21 cellular contexts compared by ENCODE assay signal in genomic region chr2:28735511-28735910, GRCh38. TPM values are rescaled to one million over a fixed set of nuclear protein-coding genes. Genes with fewer than 3 reads are reported as not detected.
DNase-seq lines count a peak whose midpoint lies in the region; ATAC-seq and TF ChIP-seq lines count a peak whose summit lies in the region.
"Had no signal": no experiment of that assay in that cellular context is flagged by ENCODE, and none has a peak within 500 bp of the region (broad histone marks: within the 10 kb centered on the region; RNA-seq: fewer than 3 reads in every experiment).

No MANE protein-coding gene starts in this region.

- H3K4me1 Mint-ChIP-seq in natural killer cell treated with Interleukin-12 subunit alpha and Interleukin-12 subunit beta and Interleukin-15 and Interleukin-18, amount 100 ng/mL, for 72 hours (ENCODE audit: low read depth in 2 of 2) = peaks cover 0 to under 1% of the 10 kb centered on the region in 2 donors

- peaks cover 4% of the 10 kb centered on the region for H3K9me3 Mint-ChIP-seq in natural killer cell treated with Interleukin-12 subunit alpha and Interleukin-12 subunit beta and Interleukin-15 and Interleukin-18, amount 100 ng/mL, for 72 hours
- H3K9me3 Mint-ChIP-seq: activated naive CD4-positive, alpha-beta T cell treated with anti-CD3 and anti-CD28 coated beads for 36 hours; effector memory CD8-positive, alpha-beta T cell had no signal

- H3K4me3 ChIP-seq in lower lobe of right lung (no peak overlapping the region), subcutaneous abdominal adipose tissue (ENCODE audit: low read depth in 1 of 5, low read length in 5 of 5) (no peak overlapping the region)
- H3K4me3 ChIP-seq: HAP-1, K562, SJCRH30 had no signal

- TF ChIP-seq CTCF in C4-2B (conservative IDR thresholded peaks at IDR 0.05) (no peak), lower lobe of right lung (IDR thresholded peaks at IDR 0.05) (no peak)

- H3K36me3 Mint-ChIP-seq in natural killer cell treated with Interleukin-12 subunit alpha and Interleukin-12 subunit beta and Interleukin-15 and Interleukin-18, amount 100 ng/mL, for 72 hours = peaks cover 11% of the 10 kb centered on the region
- H3K36me3 Mint-ChIP-seq: type B pancreatic cell had no signal

- H3K27ac Mint-ChIP-seq in natural killer cell treated with Interleukin-12 subunit alpha and Interleukin-12 subunit beta and Interleukin-15 and Interleukin-18, amount 100 ng/mL, for 72 hours = no peak overlapping the region
- H3K27ac Mint-ChIP-seq: activated naive CD4-positive, alpha-beta T cell treated with anti-CD3 and anti-CD28 coated beads for 36 hours; effector memory CD8-positive, alpha-beta T cell; type B pancreatic cell had no signal

- H3K27me3 ChIP-seq in lower lobe of right lung (ENCODE audit: low read depth) (no peaks in the 10 kb centered on the region), subcutaneous abdominal adipose tissue (ENCODE audit: control insufficient read depth in 5 of 5, insufficient read depth in 4 of 5, low read length in 5 of 5) (no peaks in the 10 kb centered on the region)
- H3K27me3 ChIP-seq: SJCRH30 had no signal

- no peaks in the 10 kb centered on the region for H3K27me3 Mint-ChIP-seq in natural killer cell treated with Interleukin-12 subunit alpha and Interleukin-12 subunit beta and Interleukin-15 and Interleukin-18, amount 100 ng/mL, for 72 hours
- H3K27me3 Mint-ChIP-seq: type B pancreatic cell had no signal

- H3K9me3 ChIP-seq in lower lobe of right lung (no peaks in the 10 kb centered on the region), subcutaneous abdominal adipose tissue (ENCODE audit: control insufficient read depth in 5 of 5, low read length in 5 of 5) (peaks cover 2 to 7% (median 6%) of the 10 kb centered on the region in 5 donors)

- DNase-seq in lower lobe of right lung (no peak), dermis blood vessel endothelial cell (no peak), T-helper 9 cell (no peak)
- no peak for DNase-seq in natural killer cell treated with Interleukin-12 subunit alpha and Interleukin-12 subunit beta and Interleukin-15 and Interleukin-18, amount 100 ng/mL, for 72 hours (ENCODE audit: low spot score)
- DNase-seq: activated CD4-positive, alpha-beta T cell treated with anti-CD3 and anti-CD28 coated beads for 4 hours; activated naive CD4-positive, alpha-beta T cell treated with anti-CD3 and anti-CD28 coated beads for 36 hours; activated T-cell treated with anti-CD3 and anti-CD28 coated beads, Interleukin-2, amount 50 U/mL, for 4 hours; effector memory CD8-positive, alpha-beta T cell; NCI-H1436 treated with DMSO at 0.1 percent for 48 hours; NCI-H510A treated with DMSO at 0.1 percent for 48 hours; stimulated activated CD4-positive, alpha-beta T cell treated with anti-CD3 and anti-CD28 coated beads, Interleukin-4, amount 100 ng/mL, for 1 hour; stimulated activated naive CD4-positive, alpha-beta T cell had no signal

- peaks cover 11% of the 10 kb centered on the region for H3K4me1 ChIP-seq in lower lobe of right lung
- peaks cover 3 to 14% (median 7%) of the 10 kb centered on the region in 5 donors for H3K4me1 ChIP-seq in subcutaneous abdominal adipose tissue (ENCODE audit: control insufficient read depth in 5 of 5, insufficient read depth in 5 of 5, low read length in 5 of 5)
- H3K4me1 ChIP-seq: HAP-1, SJCRH30 had no signal

- no peak overlapping the region for H3K9ac ChIP-seq in subcutaneous abdominal adipose tissue (ENCODE audit: low read length in 5 of 5)

- intact Hi-C loops in lower lobe of right lung (cut with DNase I) = no loop called here

- H3K4me3 Mint-ChIP-seq in natural killer cell treated with Interleukin-12 subunit alpha and Interleukin-12 subunit beta and Interleukin-15 and Interleukin-18, amount 100 ng/mL, for 72 hours = no peak overlapping the region
- H3K4me3 Mint-ChIP-seq: activated naive CD4-positive, alpha-beta T cell treated with anti-CD3 and anti-CD28 coated beads for 36 hours; activated T-cell treated with anti-CD3 and anti-CD28 coated beads, Interleukin-2, amount 50 U/mL, for 4 hours; CD14-positive monocyte; effector memory CD8-positive, alpha-beta T cell; type B pancreatic cell had no signal

- H3K36me3 ChIP-seq in lower lobe of right lung (no peaks in the 10 kb centered on the region), subcutaneous abdominal adipose tissue (ENCODE audit: control insufficient read depth in 5 of 5, insufficient read depth in 5 of 5, low read length in 5 of 5) (no peaks in the 10 kb centered on the region)
- H3K36me3 ChIP-seq: HAP-1, SJCRH30 had no signal

- H3K27ac ChIP-seq in C4-2B (peak overlapping the region; percentile 68), cingulate gyrus (ENCODE audit: low read depth, low read length) (peak overlapping the region; percentile 20), lower lobe of right lung (peak overlapping the region; percentile 27), subcutaneous abdominal adipose tissue (ENCODE audit: low read depth, low read length) (peak overlapping the region; percentile 23)
- H3K27ac ChIP-seq: SJCRH30 had no signal

- ATAC-seq in lower lobe of right lung (no peak), HG03039 (IDR thresholded peaks at IDR 0.05; ENCODE audit: unreplicated experiment) (no peak)
- ATAC-seq in natural killer cell treated with Interleukin-12 subunit alpha and Interleukin-12 subunit beta and Interleukin-15 and Interleukin-18, amount 100 ng/mL, for 72 hours = no peak
- ATAC-seq: activated T-cell treated with anti-CD3 and anti-CD28 coated beads, Interleukin-2, amount 50 U/mL, for 4 hours; effector memory CD8-positive, alpha-beta T cell; K562 had no signal

RNA-seq across cellular contexts. Expression of gene PPP1CB, which starts 16.1 kb away (rescaled TPM):
- 233 TPM for total RNA-seq in lower lobe of right lung
- 100 to 1,000 TPM; 188 to 299 TPM for total RNA-seq in natural killer cell treated with Interleukin-12 subunit alpha and Interleukin-12 subunit beta and Interleukin-15 and Interleukin-18, amount 100 ng/mL, for 72 hours
- total RNA-seq in dermis blood vessel endothelial cell = 126 and 143 TPM in 2 replicates
